ENCODE assay signal across 12 cellular contexts in the genomic region with DNA sequence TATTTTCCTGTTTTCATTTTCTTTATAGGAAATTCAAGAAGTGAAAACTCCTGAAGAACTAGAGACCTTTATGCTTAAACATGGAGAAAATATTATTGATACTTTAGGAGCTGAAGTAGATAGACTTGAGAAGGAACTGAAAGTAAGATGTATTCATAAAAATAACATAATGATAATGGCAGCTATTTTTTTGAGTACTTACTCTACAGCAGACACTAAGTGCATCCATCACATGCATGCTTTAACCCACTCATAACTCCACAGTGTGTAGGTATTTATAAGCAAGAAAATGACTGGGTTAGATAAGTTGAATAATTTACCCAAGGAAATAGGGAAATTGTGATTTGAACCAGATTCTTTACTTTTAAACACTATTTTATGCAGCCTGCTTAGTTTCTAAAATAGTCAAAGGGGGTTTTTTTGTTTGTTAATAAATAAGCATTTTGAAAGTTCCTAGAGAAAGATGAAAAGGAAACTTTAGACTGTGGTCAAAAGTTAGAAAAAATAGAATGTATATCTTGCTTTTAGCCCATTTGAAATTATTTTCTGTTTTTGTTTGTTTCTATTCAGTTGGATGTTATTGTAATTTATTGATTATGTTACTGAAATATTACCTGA.
DNase-seq lines count a peak whose midpoint lies in the region; ATAC-seq and TF ChIP-seq lines count a peak whose summit lies in the region.
"Had no signal": no experiment of that assay in that cellular context is flagged by ENCODE, and none has a peak within 500 bp of the region (broad histone marks: within the 10 kb centered on the region; RNA-seq: fewer than 3 reads in every experiment).

No MANE protein-coding gene starts in this region.

- peak overlapping the region; percentile 12; the same call in 1 of the 2 replicates for H3K4me2 ChIP-seq in MM.1S (ENCODE audit: low read depth, low read length)

- no peak overlapping the region for H3K4me3 ChIP-seq in MM.1S (ENCODE audit: low read length)
- H3K4me3 ChIP-seq: left lung had no signal

- H3K27me3 ChIP-seq in MM.1S (replicated peaks; ENCODE audit: insufficient read depth, low read length), result no peaks in the 10 kb centered on the region
- H3K27me3 ChIP-seq: left lung had no signal

- TF ChIP-seq CTCF in MM.1S (IDR thresholded peaks at IDR 0.05; ENCODE audit: low read length), result no peak
- no peak for TF ChIP-seq CTCF in glutamatergic neuron (IDR thresholded peaks at IDR 0.05; ENCODE audit: partially characterized antibody, unreplicated experiment)

- H3K79me2 ChIP-seq in MM.1S (ENCODE audit: low read length), result no peaks in the 10 kb centered on the region

- H3K9me3 Mint-ChIP-seq in glutamatergic neuron (ENCODE audit: unreplicated experiment), result no peaks in the 10 kb centered on the region
- H3K9me3 Mint-ChIP-seq in activated T-cell treated with anti-CD3 and anti-CD28 coated beads, Interleukin-2, amount 50 U/mL, for 4 hours, result no peaks in the 10 kb centered on the region
- H3K9me3 Mint-ChIP-seq: T-helper 2 cell treated with Interferon-gamma antibody and Interleukin-4, amounts not matched to agents 5 μg/mL and 100 μg/mL, for 36 hours had no signal

- H3K4me3 Mint-ChIP-seq in glutamatergic neuron (ENCODE audit: unreplicated experiment), result no peak overlapping the region
- no peak overlapping the region for H3K4me3 Mint-ChIP-seq in activated T-cell treated with anti-CD3 and anti-CD28 coated beads, Interleukin-2, amount 50 U/mL, for 4 hours
- H3K4me3 Mint-ChIP-seq: T-helper 2 cell treated with Interferon-gamma antibody and Interleukin-4, amounts not matched to agents 5 μg/mL and 100 μg/mL, for 36 hours had no signal

- no peak overlapping the region for H3K27ac ChIP-seq in MM.1S (ENCODE audit: low read length)
- H3K27ac ChIP-seq: left lung had no signal

- H3K36me3 ChIP-seq in MM.1S (replicated peaks; ENCODE audit: insufficient read depth, low read length), result no peaks in the 10 kb centered on the region

- DNase-seq in MM.1S (peak; percentile 32), glutamatergic neuron (no peak), NCI-H1436 treated with DMSO at 0.1 percent for 48 hours (lab: John Stamatoyannopoulos, UW) (no peak), DMS153 treated with DMSO at 0.1 percent for 48 hours (lab: John Stamatoyannopoulos, UW; ENCODE audit: unreplicated experiment) (no peak)
- DNase-seq in activated T-cell treated with anti-CD3 and anti-CD28 coated beads, Interleukin-2, amount 50 U/mL, for 4 hours, result no peak
- DNase-seq: anterior cingulate cortex, left lung, NCI-H1694 had no signal

- peaks cover 4% of the 10 kb centered on the region; the same call in 1 of the 2 replicates for H3K4me1 ChIP-seq in MM.1S (ENCODE audit: low read length)
- H3K4me1 ChIP-seq: left lung had no signal

- no peaks in the 10 kb centered on the region for H3K9me3 ChIP-seq in MM.1S (replicated peaks; ENCODE audit: insufficient read depth, low read length)
- H3K9me3 ChIP-seq: left lung had no signal

- H3K4me1 Mint-ChIP-seq in glutamatergic neuron (ENCODE audit: low read depth, unreplicated experiment), result no peaks in the 10 kb centered on the region
- no peaks in the 10 kb centered on the region for H3K4me1 Mint-ChIP-seq in activated T-cell treated with anti-CD3 and anti-CD28 coated beads, Interleukin-2, amount 50 U/mL, for 4 hours (ENCODE audit: low read depth)

- H3K27ac Mint-ChIP-seq in glutamatergic neuron (ENCODE audit: unreplicated experiment), result no peak overlapping the region
- H3K27ac Mint-ChIP-seq: T-helper 2 cell treated with Interferon-gamma antibody and Interleukin-4, amounts not matched to agents 5 μg/mL and 100 μg/mL, for 36 hours had no signal

- H3F3A ChIP-seq in MM.1S (ENCODE audit: insufficient read depth, low read length), result no peaks in the 10 kb centered on the region

- no peaks in the 10 kb centered on the region for H3K36me3 Mint-ChIP-seq in glutamatergic neuron (ENCODE audit: unreplicated experiment)
- peaks cover 13% of the 10 kb centered on the region for H3K36me3 Mint-ChIP-seq in activated T-cell treated with anti-CD3 and anti-CD28 coated beads, Interleukin-2, amount 50 U/mL, for 4 hours (ENCODE audit: insufficient read depth)

- ATAC-seq in GM18867 (IDR thresholded peaks at IDR 0.05; ENCODE audit: unreplicated experiment), result peak; percentile 86
- peak; percentile 82 for ATAC-seq in GM21447 (IDR thresholded peaks at IDR 0.05; ENCODE audit: unreplicated experiment)
- peak; percentile 91 for ATAC-seq in HG03025 (IDR thresholded peaks at IDR 0.05; ENCODE audit: low FRiP score, unreplicated experiment)
- no peak for ATAC-seq in activated T-cell treated with anti-CD3 and anti-CD28 coated beads, Interleukin-2, amount 50 U/mL, for 4 hours
- ATAC-seq: left lung had no signal

- no peaks in the 10 kb centered on the region for H3K27me3 Mint-ChIP-seq in glutamatergic neuron (ENCODE audit: unreplicated experiment)
- H3K27me3 Mint-ChIP-seq in activated T-cell treated with anti-CD3 and anti-CD28 coated beads, Interleukin-2, amount 50 U/mL, for 4 hours (ENCODE audit: low read depth), result no peaks in the 10 kb centered on the region

- no peaks in the 10 kb centered on the region for H4K20me1 ChIP-seq in MM.1S (ENCODE audit: insufficient read depth, low read length)

- H2AFZ ChIP-seq in MM.1S (ENCODE audit: low read length), result no peak overlapping the region

- no peaks in the 10 kb centered on the region for H3K9me2 ChIP-seq in MM.1S (replicated peaks; ENCODE audit: insufficient read depth, low read length)

- no peak overlapping the region for H3K9ac ChIP-seq in MM.1S (ENCODE audit: low read length)

Comparison
In these comparisons a context has a peak if more than half of its experiments do, and no peak if none do; other contexts are left out.
1. ATAC-seq: peak in GM18867 (single experiment), GM21447 (single experiment) and HG03025 (single experiment); none in activated T-cell treated with anti-CD3 and anti-CD28 coated beads, Interleukin-2, amount 50 U/mL, for 4 hours (0 of 2).